In the genomic region with DNA sequence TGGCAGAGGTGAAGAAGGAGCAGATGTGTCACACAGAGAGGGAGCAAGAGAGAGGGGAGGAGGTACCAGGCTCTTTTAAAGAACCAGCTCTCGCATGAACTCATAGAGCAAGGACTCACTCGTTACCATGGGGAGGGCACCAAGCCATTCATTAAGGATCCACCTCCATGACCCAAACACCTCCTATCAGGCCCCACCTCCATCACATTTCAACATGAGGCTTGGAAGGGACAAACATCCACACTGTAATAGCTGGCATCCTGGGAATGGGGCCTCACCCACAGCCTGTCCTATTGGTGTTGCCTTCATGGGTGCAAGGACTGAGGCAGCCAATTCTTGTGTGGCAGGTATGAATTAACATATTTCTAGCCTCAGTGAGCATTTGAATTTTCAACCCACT, we compare ENCODE assay signal across 1 cellular context.
TF ChIP-seq lines count a peak whose summit lies in the region.

No MANE protein-coding gene starts in this region.

TF ChIP-seq in GM12891, 5 proteins besides CTCF, POLR2A, EP300 and RAD21:
- TF ChIP-seq POLR2AphosphoS5 (IDR thresholded peaks at IDR 0.05; ENCODE audit: low read depth, low read length) (no peak), SPI1 (IDR thresholded peaks at IDR 0.05; ENCODE audit: low read depth, low read length) (no peak), POU2F2 (IDR thresholded peaks at IDR 0.05; ENCODE audit: low read depth, low read length) (no peak), TAF1 (IDR thresholded peaks at IDR 0.05; ENCODE audit: low read depth, low read length) (no peak), PAX5 (IDR thresholded peaks at IDR 0.05; ENCODE audit: insufficient read depth, low read length, severe bottlenecking) (no peak)
